ENCODE assay signal across 11 cellular contexts in the genomic region with DNA sequence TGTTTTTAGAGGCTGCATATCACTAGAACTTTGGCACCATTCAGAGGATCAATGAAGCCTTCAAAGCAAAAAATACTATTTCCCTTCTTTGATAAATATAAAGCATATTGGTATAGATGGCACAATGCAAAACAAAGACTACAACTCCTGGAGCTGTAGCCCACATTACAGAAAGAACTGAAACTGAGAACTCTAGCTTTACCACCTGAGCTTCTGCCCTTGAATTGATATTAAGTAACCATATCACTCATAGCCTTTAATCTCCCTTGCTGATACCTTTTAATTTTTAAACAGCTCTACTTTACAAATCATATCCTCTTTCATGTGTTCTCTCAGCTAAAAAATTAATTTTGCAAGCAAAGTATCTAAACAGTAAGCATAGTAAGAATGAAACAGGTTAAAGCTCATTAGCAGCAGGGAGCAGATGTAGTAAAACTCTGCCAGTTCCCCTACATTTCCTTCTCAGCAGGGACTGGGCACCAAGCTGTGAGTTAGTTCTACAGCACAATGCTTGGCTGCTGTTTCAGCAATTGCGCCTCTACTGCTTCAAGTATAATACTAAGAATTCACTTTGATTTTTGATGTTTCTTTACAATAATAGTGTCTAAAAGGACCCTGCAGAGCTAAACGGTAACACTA.
DNase-seq lines count a peak whose midpoint lies in the region; ATAC-seq lines count a peak whose summit lies in the region.
"Had no signal": no experiment of that assay in that cellular context is flagged by ENCODE, and none has a peak within 500 bp of the region (broad histone marks: within the 10 kb centered on the region; RNA-seq: fewer than 3 reads in every experiment).

No MANE protein-coding gene starts in this region.

- H3K9me3 ChIP-seq in MG63: no peaks in the 10 kb centered on the region
- H3K9me3 ChIP-seq: esophagus muscularis mucosa had no signal

- H3K36me3 Mint-ChIP-seq in activated T-helper 2 cell treated with anti-CD3 and anti-CD28 coated beads, Interferon-gamma antibody, Interleukin-2, Interleukin-4, amounts not matched to agents 10 μg/mL and 5 μg/mL and 100 μg/mL, durations not matched to agents 14 hours and 24 hours and 36 hours (ENCODE audit: low read depth): no peaks in the 10 kb centered on the region

- no peak overlapping the region for H3K4me3 Mint-ChIP-seq in activated T-helper 2 cell treated with anti-CD3 and anti-CD28 coated beads, Interferon-gamma antibody, Interleukin-2, Interleukin-4, amounts not matched to agents 10 μg/mL and 5 μg/mL and 100 μg/mL, durations not matched to agents 14 hours and 24 hours and 36 hours (ENCODE audit: low read depth)

- H3K36me3 ChIP-seq in MG63: no peaks in the 10 kb centered on the region
- H3K36me3 ChIP-seq: esophagus muscularis mucosa had no signal

- DNase-seq in MG63 (peak; percentile 20), medulla oblongata (ENCODE audit: extremely low spot score) (peak; percentile 21), NCI-H1436 (lab: John Stamatoyannopoulos, UW) (no peak)
- DNase-seq in activated T-helper 2 cell treated with anti-CD3 and anti-CD28 coated beads, Interferon-gamma antibody, Interleukin-2, Interleukin-4, amounts not matched to agents 10 μg/mL and 5 μg/mL and 100 μg/mL, durations not matched to agents 14 hours and 24 hours and 36 hours (ENCODE audit: low spot score): no peak
- DNase-seq in activated naive CD4-positive, alpha-beta T cell (lab: John Stamatoyannopoulos, UW): no peak
- DNase-seq: stimulated activated CD4-positive, alpha-beta T cell treated with anti-CD3 and anti-CD28 coated beads, Interleukin-4, amount 100 ng/mL, for 4 hours; SW 1271 had no signal

- H3K4me3 ChIP-seq in MG63: no peak overlapping the region
- H3K4me3 ChIP-seq: esophagus muscularis mucosa had no signal

- H3K4me1 Mint-ChIP-seq in activated T-helper 2 cell treated with anti-CD3 and anti-CD28 coated beads, Interferon-gamma antibody, Interleukin-2, Interleukin-4, amounts not matched to agents 10 μg/mL and 5 μg/mL and 100 μg/mL, durations not matched to agents 14 hours and 24 hours and 36 hours (ENCODE audit: low read depth): peaks cover 6% of the 10 kb centered on the region

- no peaks in the 10 kb centered on the region for H3K27me3 Mint-ChIP-seq in activated T-helper 2 cell treated with anti-CD3 and anti-CD28 coated beads, Interferon-gamma antibody, Interleukin-2, Interleukin-4, amounts not matched to agents 10 μg/mL and 5 μg/mL and 100 μg/mL, durations not matched to agents 14 hours and 24 hours and 36 hours (ENCODE audit: low read depth)

- no peaks in the 10 kb centered on the region for H3K9me3 Mint-ChIP-seq in activated T-helper 2 cell treated with anti-CD3 and anti-CD28 coated beads, Interferon-gamma antibody, Interleukin-2, Interleukin-4, amounts not matched to agents 10 μg/mL and 5 μg/mL and 100 μg/mL, durations not matched to agents 14 hours and 24 hours and 36 hours

- peak; percentile 85 for ATAC-seq in GM19025 (IDR thresholded peaks at IDR 0.05; ENCODE audit: low read depth, unreplicated experiment)
- ATAC-seq in HG02642 (IDR thresholded peaks at IDR 0.05; ENCODE audit: poor library complexity, unreplicated experiment): peak; percentile 90
- ATAC-seq in HG02884 (IDR thresholded peaks at IDR 0.05; ENCODE audit: unreplicated experiment): no peak

- no peaks in the 10 kb centered on the region for H3K27me3 ChIP-seq in MG63
- H3K27me3 ChIP-seq: esophagus muscularis mucosa had no signal

- no peak overlapping the region for H3K27ac Mint-ChIP-seq in activated T-helper 2 cell treated with anti-CD3 and anti-CD28 coated beads, Interferon-gamma antibody, Interleukin-2, Interleukin-4, amounts not matched to agents 10 μg/mL and 5 μg/mL and 100 μg/mL, durations not matched to agents 14 hours and 24 hours and 36 hours

- intact Hi-C loops in activated T-helper 2 cell treated with anti-CD3 and anti-CD28 coated beads, Interferon-gamma antibody, Interleukin-2, Interleukin-4, amounts not matched to agents 10 μg/mL and 5 μg/mL and 100 μg/mL, durations not matched to agents 14 hours and 24 hours and 36 hours (cut with micrococcal nuclease): no loop called here

Comparison
In these comparisons a context has a peak if more than half of its experiments do, and no peak if none do; other contexts are left out.
1. DNase-seq: peak in MG63 (single experiment) and medulla oblongata (single experiment); none in activated T-helper 2 cell treated with anti-CD3 and anti-CD28 coated beads, Interferon-gamma antibody, Interleukin-2, Interleukin-4, amounts not matched to agents 10 μg/mL and 5 μg/mL and 100 μg/mL, durations not matched to agents 14 hours and 24 hours and 36 hours (single experiment), NCI-H1436 (single experiment) and activated naive CD4-positive, alpha-beta T cell (0 of 4).